ENCODE assay signal across 1 cellular context in the genomic region with DNA sequence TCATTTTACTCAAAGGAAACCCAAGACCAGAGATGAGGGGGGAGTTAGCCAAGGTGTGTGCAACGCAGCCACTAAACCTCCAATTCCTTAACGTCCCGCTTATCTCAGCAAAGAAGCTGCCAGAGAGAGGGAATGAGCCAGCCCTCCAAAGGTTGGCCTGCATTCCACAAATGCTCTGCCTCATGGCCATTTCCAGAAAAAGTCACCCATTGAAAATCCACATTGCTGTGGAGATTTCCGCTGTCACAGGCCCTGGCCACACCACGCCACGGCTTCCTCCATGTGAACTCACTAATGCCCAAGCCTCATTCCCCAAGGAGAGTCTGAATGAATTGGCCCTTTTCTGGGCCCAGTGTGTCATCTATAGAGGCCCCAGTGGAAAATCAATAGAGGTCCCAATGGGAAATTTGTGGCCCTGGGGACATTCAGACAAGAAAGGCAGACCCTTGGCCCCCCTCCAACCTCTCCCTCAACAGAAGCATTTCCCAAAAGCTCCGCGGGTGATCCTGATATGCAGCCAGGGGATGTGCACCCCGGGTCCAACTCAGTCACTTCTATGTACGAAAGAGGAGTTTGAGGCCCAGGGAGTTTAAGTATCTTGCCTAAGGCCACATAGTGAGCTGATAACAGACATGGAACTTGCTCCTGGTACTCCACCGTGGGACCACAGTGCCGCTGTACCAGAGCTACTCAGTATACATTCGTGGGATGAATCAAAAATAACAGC.
TF ChIP-seq lines count a peak whose summit lies in the region.

No MANE protein-coding gene starts in this region.

TF ChIP-seq in H1, 55 proteins besides CTCF, POLR2A, EP300 and RAD21 (continued from another document):
- TF ChIP-seq SP1 (IDR thresholded peaks at IDR 0.05; ENCODE audit: low read depth, low read length) (no peak), POLR2AphosphoS5 (IDR thresholded peaks at IDR 0.05; ENCODE audit: low read depth, low read length) (no peak), EZH2 (IDR thresholded peaks at IDR 0.05; ENCODE audit: low read depth, low read length, severe bottlenecking) (no peak), NANOG (IDR thresholded peaks at IDR 0.05; ENCODE audit: insufficient read depth, low read depth, low read length, poor library complexity, severe bottlenecking) (no peak), CHD2 (IDR thresholded peaks at IDR 0.05; ENCODE audit: low read length) (no peak), SIX5 (IDR thresholded peaks at IDR 0.05; ENCODE audit: low read depth, low read length) (no peak), TCF12 (IDR thresholded peaks at IDR 0.05; ENCODE audit: low read depth, low read length) (no peak), BACH1 (IDR thresholded peaks at IDR 0.05; ENCODE audit: low read length) (no peak), EGR1 (IDR thresholded peaks at IDR 0.05; ENCODE audit: borderline replicate concordance, low read depth, low read length) (no peak), PHF8 (conservative IDR thresholded peaks at IDR 0.05; ENCODE audit: low read depth, low read length) (no peak), NRF1 (IDR thresholded peaks at IDR 0.05; ENCODE audit: low read depth, low read length) (no peak), FOSL1 (IDR thresholded peaks at IDR 0.05; ENCODE audit: insufficient read depth, low read depth, low read length) (no peak)
- TF ChIP-seq, protein P1, sequence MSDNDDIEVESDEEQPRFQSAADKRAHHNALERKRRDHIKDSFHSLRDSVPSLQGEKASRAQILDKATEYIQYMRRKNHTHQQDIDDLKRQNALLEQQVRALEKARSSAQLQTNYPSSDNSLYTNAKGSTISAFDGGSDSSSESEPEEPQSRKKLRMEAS (IDR thresholded peaks at IDR 0.05), result no peak
- TF ChIP-seq, protein P2, sequence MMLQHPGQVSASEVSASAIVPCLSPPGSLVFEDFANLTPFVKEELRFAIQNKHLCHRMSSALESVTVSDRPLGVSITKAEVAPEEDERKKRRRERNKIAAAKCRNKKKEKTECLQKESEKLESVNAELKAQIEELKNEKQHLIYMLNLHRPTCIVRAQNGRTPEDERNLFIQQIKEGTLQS (IDR thresholded peaks at IDR 0.05; ENCODE audit: insufficient read depth, low read depth, low read length), result no peak
- TF ChIP-seq, protein P3, sequence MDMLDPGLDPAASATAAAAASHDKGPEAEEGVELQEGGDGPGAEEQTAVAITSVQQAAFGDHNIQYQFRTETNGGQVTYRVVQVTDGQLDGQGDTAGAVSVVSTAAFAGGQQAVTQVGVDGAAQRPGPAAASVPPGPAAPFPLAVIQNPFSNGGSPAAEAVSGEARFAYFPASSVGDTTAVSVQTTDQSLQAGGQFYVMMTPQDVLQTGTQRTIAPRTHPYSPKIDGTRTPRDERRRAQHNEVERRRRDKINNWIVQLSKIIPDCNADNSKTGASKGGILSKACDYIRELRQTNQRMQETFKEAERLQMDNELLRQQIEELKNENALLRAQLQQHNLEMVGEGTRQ (IDR thresholded peaks at IDR 0.05; ENCODE audit: low read length), result no peak
- TF ChIP-seq, protein P4, sequence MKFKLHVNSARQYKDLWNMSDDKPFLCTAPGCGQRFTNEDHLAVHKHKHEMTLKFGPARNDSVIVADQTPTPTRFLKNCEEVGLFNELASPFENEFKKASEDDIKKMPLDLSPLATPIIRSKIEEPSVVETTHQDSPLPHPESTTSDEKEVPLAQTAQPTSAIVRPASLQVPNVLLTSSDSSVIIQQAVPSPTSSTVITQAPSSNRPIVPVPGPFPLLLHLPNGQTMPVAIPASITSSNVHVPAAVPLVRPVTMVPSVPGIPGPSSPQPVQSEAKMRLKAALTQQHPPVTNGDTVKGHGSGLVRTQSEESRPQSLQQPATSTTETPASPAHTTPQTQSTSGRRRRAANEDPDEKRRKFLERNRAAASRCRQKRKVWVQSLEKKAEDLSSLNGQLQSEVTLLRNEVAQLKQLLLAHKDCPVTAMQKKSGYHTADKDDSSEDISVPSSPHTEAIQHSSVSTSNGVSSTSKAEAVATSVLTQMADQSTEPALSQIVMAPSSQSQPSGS (IDR thresholded peaks at IDR 0.05; ENCODE audit: low read length), result no peak
